ENCODE assay signal across 16 cellular contexts in genomic region chr9:2289234-2289755, GRCh38.
"Had no signal": no experiment of that assay in that cellular context is flagged by ENCODE, and none has a peak within 500 bp of the region (broad histone marks: within the 10 kb centered on the region; RNA-seq: fewer than 3 reads in every experiment).

No MANE protein-coding gene starts in this region.

- H3K27ac Mint-ChIP-seq: activated CD8-positive, alpha-beta memory T cell treated with anti-CD3 and anti-CD28 coated beads, Interleukin-2, amount 10 ng/mL, durations not matched to agents 7 days and 5 days; activated naive CD8-positive, alpha-beta T cell; natural killer cell treated with Interleukin-12 subunit alpha and Interleukin-12 subunit beta and Interleukin-15 and Interleukin-18, amount 100 ng/mL, for 72 hours; stimulated activated effector memory CD8-positive, alpha-beta T cell treated with anti-CD3 and anti-CD28 coated beads, Interleukin-12 subunit alpha, Interleukin-12 subunit beta, amount 100 ng/mL, for 72 hours; T-helper 2 cell treated with Interferon-gamma antibody and Interleukin-4, amounts not matched to agents 5 μg/mL and 100 μg/mL, for 36 hours had no signal

- H3K27me3 ChIP-seq: dorsolateral prefrontal cortex, ovary, tibial artery, uterus had no signal

- H3K9me3 ChIP-seq: ovary, tibial artery, uterus had no signal

- H3K36me3 ChIP-seq: ovary, tibial artery, uterus had no signal

- DNase-seq: activated CD4-positive, alpha-beta T cell treated with anti-CD3 and anti-CD28 coated beads, Interleukin-2, amount 50 U/mL, for 4 hours; activated CD4-positive, CD25-positive, alpha-beta regulatory T cell treated with anti-CD3 and anti-CD28 coated beads, Interleukin-2, amount 50 U/mL, for 72 hours; activated CD8-positive, alpha-beta memory T cell treated with anti-CD3 and anti-CD28 coated beads, Interleukin-2, amount 10 ng/mL, durations not matched to agents 7 days and 5 days; activated effector memory CD4-positive, alpha-beta T cell treated with anti-CD3 and anti-CD28 coated beads, Interleukin-2, amount 50 U/mL, for 16 hours; activated T-cell treated with anti-CD3 and anti-CD28 coated beads, Interleukin-2, amount 50 U/mL, for 4 hours; aorta; dorsolateral prefrontal cortex; left cardiac atrium; ovary; tibial artery; uterus had no signal

- H3K4me1 ChIP-seq: tibial artery, uterus had no signal

- H3K36me3 Mint-ChIP-seq: activated CD8-positive, alpha-beta memory T cell treated with anti-CD3 and anti-CD28 coated beads, Interleukin-2, amount 10 ng/mL, durations not matched to agents 7 days and 5 days; activated naive CD8-positive, alpha-beta T cell; natural killer cell treated with Interleukin-12 subunit alpha and Interleukin-12 subunit beta and Interleukin-15 and Interleukin-18, amount 100 ng/mL, for 72 hours; stimulated activated effector memory CD8-positive, alpha-beta T cell treated with anti-CD3 and anti-CD28 coated beads, Interleukin-12 subunit alpha, Interleukin-12 subunit beta, amount 100 ng/mL, for 72 hours had no signal

- H3K4me3 Mint-ChIP-seq: activated CD8-positive, alpha-beta memory T cell treated with anti-CD3 and anti-CD28 coated beads, Interleukin-2, amount 10 ng/mL, durations not matched to agents 7 days and 5 days; activated naive CD8-positive, alpha-beta T cell; activated T-cell treated with anti-CD3 and anti-CD28 coated beads, Interleukin-2, amount 50 U/mL, for 4 hours; natural killer cell treated with Interleukin-12 subunit alpha and Interleukin-12 subunit beta and Interleukin-15 and Interleukin-18, amount 100 ng/mL, for 72 hours; stimulated activated effector memory CD8-positive, alpha-beta T cell treated with anti-CD3 and anti-CD28 coated beads, Interleukin-12 subunit alpha, Interleukin-12 subunit beta, amount 100 ng/mL, for 72 hours; T-helper 2 cell treated with Interferon-gamma antibody and Interleukin-4, amounts not matched to agents 5 μg/mL and 100 μg/mL, for 36 hours had no signal

- H3K4me3 ChIP-seq: dorsolateral prefrontal cortex, ovary, skin epidermis, tibial artery, uterus had no signal

- H3K9me3 Mint-ChIP-seq: activated T-cell treated with anti-CD3 and anti-CD28 coated beads, Interleukin-2, amount 50 U/mL, for 4 hours; natural killer cell treated with Interleukin-12 subunit alpha and Interleukin-12 subunit beta and Interleukin-15 and Interleukin-18, amount 100 ng/mL, for 72 hours; stimulated activated effector memory CD8-positive, alpha-beta T cell treated with anti-CD3 and anti-CD28 coated beads, Interleukin-12 subunit alpha, Interleukin-12 subunit beta, amount 100 ng/mL, for 72 hours; T-helper 2 cell treated with Interferon-gamma antibody and Interleukin-4, amounts not matched to agents 5 μg/mL and 100 μg/mL, for 36 hours had no signal

- H3K4me1 Mint-ChIP-seq: activated CD8-positive, alpha-beta memory T cell treated with anti-CD3 and anti-CD28 coated beads, Interleukin-2, amount 10 ng/mL, durations not matched to agents 7 days and 5 days; stimulated activated effector memory CD8-positive, alpha-beta T cell treated with anti-CD3 and anti-CD28 coated beads, Interleukin-12 subunit alpha, Interleukin-12 subunit beta, amount 100 ng/mL, for 72 hours had no signal

- H3K27ac ChIP-seq: dorsolateral prefrontal cortex, ovary, skin epidermis, tibial artery, uterus had no signal
